17 cellular contexts compared by ENCODE assay signal in genomic region chr1:22262583-22262982, GRCh38.
DNase-seq lines count a peak whose midpoint lies in the region; ATAC-seq, FAIRE-seq and TF ChIP-seq lines count a peak whose summit lies in the region.
"Had no signal": no experiment of that assay in that cellular context is flagged by ENCODE, and none has a peak within 500 bp of the region (broad histone marks: within the 10 kb centered on the region; RNA-seq: fewer than 3 reads in every experiment).

No MANE protein-coding gene starts in this region.

- peak; percentile 27 for DNase-seq in activated naive CD4-positive, alpha-beta T cell treated with anti-CD3 and anti-CD28 coated beads, Interleukin-2, amount 10 ng/mL, durations not matched to agents 7 days and 5 days
- no peak for DNase-seq in activated naive CD4-positive, alpha-beta T cell (lab: John Stamatoyannopoulos, UW)
- peak; percentile 82 for DNase-seq in NCI-H510A treated with DMSO at 0.1 percent for 48 hours (lab: John Stamatoyannopoulos, UW)
- DNase-seq in K562 (ENCODE audit: extremely low read depth in 1 of 4, low spot score in 3 of 4), result peak in 2 of 4 experiments; percentile 54 to 66
- DNase-seq in stomach, result peak; percentile 82
- DNase-seq in NCI-H128 (lab: John Stamatoyannopoulos, UW; ENCODE audit: unreplicated experiment), result no peak
- no peak for DNase-seq in sciatic nerve (ENCODE audit: low spot score)
- DNase-seq in esophagus squamous epithelium (lab: John Stamatoyannopoulos, UW), result no peak
- DNase-seq: activated CD4-positive, CD25-positive, alpha-beta regulatory T cell treated with anti-CD3 and anti-CD28 coated beads, Interleukin-2, amount 50 U/mL, for 72 hours; activated naive CD8-positive, alpha-beta T cell treated with anti-CD3 and anti-CD28 coated beads for 36 hours; activated T-cell treated with anti-CD3 and anti-CD28 coated beads for 4 hours; foreskin keratinocyte; NCI-H187 treated with DMSO at 0.1 percent for 48 hours; tibial artery had no signal

- 3% methylated on average over 8 of the region's 8 CpGs for WGBS in K562 (ENCODE audit: insufficient coverage, low coverage, missing lambda C conversion rate)
- WGBS in stomach, 5 donors, result 14 to 48% (median 24%) methylated on average over 4 to 8 of the region's 8 CpGs
- no CpG with 5 or more reads among the region's 8 CpGs for WGBS in esophagus squamous epithelium, 2 donors

- H3K36me3 ChIP-seq in K562 (ENCODE audit: control insufficient read depth, insufficient read depth, low read length) (no peaks in the 10 kb centered on the region), stomach (no peaks in the 10 kb centered on the region), esophagus squamous epithelium (no peaks in the 10 kb centered on the region)
- H3K36me3 ChIP-seq: cardiac muscle cell, prostate gland, tibial artery had no signal

- H3K27ac ChIP-seq in K562 (ENCODE audit: extremely low read depth, low read depth, low read length), result no peak overlapping the region
- H3K27ac ChIP-seq in stomach, result no peak overlapping the region
- H3K27ac ChIP-seq in esophagus squamous epithelium, result no peak overlapping the region
- H3K27ac ChIP-seq: cardiac muscle cell, foreskin keratinocyte, prostate gland, tibial artery had no signal

- CTCF ChIA-PET in activated naive CD4-positive, alpha-beta T cell treated with anti-CD3 and anti-CD28 coated beads, Interleukin-2, amount 10 ng/mL, durations not matched to agents 7 days and 5 days (lab: Charles Lee), result interaction anchor here (1.7 kb wide), 1 partner anchor 13 kb away, joined by 5 read pairs; no protein-coding TSS in a partner anchor
- CTCF ChIA-PET in K562 (lab: Yijun Ruan, JAX; ENCODE audit: low intra/inter-chr PET ratio), result no interaction called here

- no peak overlapping the region for H3K4me3 Mint-ChIP-seq in activated naive CD4-positive, alpha-beta T cell treated with anti-CD3 and anti-CD28 coated beads, Interleukin-2, amount 10 ng/mL, durations not matched to agents 7 days and 5 days
- H3K4me3 Mint-ChIP-seq: activated naive CD8-positive, alpha-beta T cell treated with anti-CD3 and anti-CD28 coated beads for 36 hours had no signal

- POLR2A ChIA-PET in K562 (lab: Yijun Ruan, JAX), result interaction anchor here (0.6 kb wide), 2 partner anchors 8 to 52 kb away, joined by 3 to 5 read pairs; no protein-coding TSS in a partner anchor

- BruUV-seq in K562 (replicated peaks; lab: Mats Ljungman, UMichigan), result no TSS peak

- H3K27ac Mint-ChIP-seq in activated naive CD4-positive, alpha-beta T cell treated with anti-CD3 and anti-CD28 coated beads, Interleukin-2, amount 10 ng/mL, durations not matched to agents 7 days and 5 days, result no peak overlapping the region
- H3K27ac Mint-ChIP-seq: activated naive CD8-positive, alpha-beta T cell treated with anti-CD3 and anti-CD28 coated beads for 36 hours had no signal

- no peak overlapping the region for H2AFZ ChIP-seq in K562 (ENCODE audit: low read depth, low read length)

- H3K79me2 ChIP-seq in K562 (ENCODE audit: control insufficient read depth, insufficient read depth, low read length), result no peaks in the 10 kb centered on the region

- peaks cover 34% of the 10 kb centered on the region for H3K27me3 Mint-ChIP-seq in activated naive CD4-positive, alpha-beta T cell treated with anti-CD3 and anti-CD28 coated beads, Interleukin-2, amount 10 ng/mL, durations not matched to agents 7 days and 5 days

- ATAC-seq in K562 (no peak), sciatic nerve (no peak)
- ATAC-seq: foreskin keratinocyte had no signal

- H3K9me1 ChIP-seq in K562 (ENCODE audit: control insufficient read depth, insufficient read depth, low read length), result no peaks in the 10 kb centered on the region

- FAIRE-seq in K562 (lab: Jason Lieb, UNC), result no peak
- FAIRE-seq: keratinocyte had no signal

- H3K36me3 Mint-ChIP-seq in activated naive CD4-positive, alpha-beta T cell treated with anti-CD3 and anti-CD28 coated beads, Interleukin-2, amount 10 ng/mL, durations not matched to agents 7 days and 5 days, result no peaks in the 10 kb centered on the region
- H3K36me3 Mint-ChIP-seq: activated naive CD8-positive, alpha-beta T cell treated with anti-CD3 and anti-CD28 coated beads for 36 hours had no signal

- no peaks in the 10 kb centered on the region for H3K4me1 Mint-ChIP-seq in activated naive CD4-positive, alpha-beta T cell treated with anti-CD3 and anti-CD28 coated beads, Interleukin-2, amount 10 ng/mL, durations not matched to agents 7 days and 5 days
- H3K4me1 Mint-ChIP-seq: activated naive CD8-positive, alpha-beta T cell treated with anti-CD3 and anti-CD28 coated beads for 36 hours had no signal

- no peaks in the 10 kb centered on the region for H3K9me3 Mint-ChIP-seq in activated naive CD4-positive, alpha-beta T cell treated with anti-CD3 and anti-CD28 coated beads, Interleukin-2, amount 10 ng/mL, durations not matched to agents 7 days and 5 days
- H3K9me3 Mint-ChIP-seq: activated naive CD8-positive, alpha-beta T cell treated with anti-CD3 and anti-CD28 coated beads for 36 hours had no signal

- in situ Hi-C loops in K562 (cut with MboI), result no loop called here

- no peak overlapping the region for H3K4me3 ChIP-seq in K562
- H3K4me3 ChIP-seq in stomach, result no peak overlapping the region
- H3K4me3 ChIP-seq in esophagus squamous epithelium, result no peak overlapping the region
- H3K4me3 ChIP-seq: cardiac muscle cell, prostate gland, tibial artery had no signal

- H3K4me1 ChIP-seq in K562 (replicated peaks in 1 of 2; ENCODE audit: control insufficient read depth in 2 of 2, insufficient read depth in 2 of 2, low read length in 2 of 2) (peaks cover 0 to 15% of the 10 kb centered on the region in 2 experiments; a peak in 1 of 5 replicates), stomach (peaks cover 13 to 56% (median 53%) of the 10 kb centered on the region in 4 donors), esophagus squamous epithelium (peaks cover 0 to 11% (median 0%) of the 10 kb centered on the region in 3 donors)
- H3K4me1 ChIP-seq: foreskin keratinocyte, tibial artery had no signal

- TF ChIP-seq RAD21 in K562 (CRISPR knock-in tag; conservative IDR thresholded peaks at IDR 0.05 in 1 of 2, IDR thresholded peaks at IDR 0.05 in 1 of 2), result no peak

- H3K27me3 ChIP-seq in K562 (ENCODE audit: control insufficient read depth in 2 of 2, insufficient read depth in 2 of 2, low read length in 2 of 2) (peaks cover 49 to 93% of the 10 kb centered on the region in 2 experiments), stomach (peaks cover 0 to 21% (median 0%) of the 10 kb centered on the region in 3 donors), esophagus squamous epithelium (peaks cover 0 to 27% (median 0%) of the 10 kb centered on the region in 4 donors)
- H3K27me3 ChIP-seq: cardiac muscle cell had no signal

- no peak for TF ChIP-seq CTCF in K562 (IDR thresholded peaks at IDR 0.05 in 2 of 3, conservative IDR thresholded peaks at IDR 0.05 in 1 of 3; ENCODE audit: insufficient read depth in 2 of 3, low read depth in 1 of 3, low read length in 3 of 3)
- no peak for TF ChIP-seq CTCF in stomach (IDR thresholded peaks at IDR 0.05)
- TF ChIP-seq CTCF in esophagus squamous epithelium (IDR thresholded peaks at IDR 0.05), result no peak

- peaks cover 10% of the 10 kb centered on the region; the same call in 1 of the 2 replicates for H4K20me1 ChIP-seq in K562 (replicated peaks; ENCODE audit: control insufficient read depth, insufficient read depth, low read length)

- H3K4me2 ChIP-seq in K562 (ENCODE audit: insufficient read depth, low read length), result no peak overlapping the region

- intact Hi-C loops in K562 (cut with micrococcal nuclease) (no loop called here), stomach (cut with DNase I; ENCODE audit: low total_unique reads) (no loop called here), sciatic nerve (cut with DNase I) (no loop called here), esophagus squamous epithelium (cut with DNase I) (no loop called here)

- TF ChIP-seq EP300 in K562 (IDR thresholded peaks at IDR 0.05; ENCODE audit: low read length), result no peak
- no peak for TF ChIP-seq EP300 in stomach (IDR thresholded peaks at IDR 0.05)

- H3K9ac ChIP-seq in K562 (ENCODE audit: insufficient read depth in 1 of 2, low read depth in 2 of 2, low read length in 2 of 2), result no peak overlapping the region

- H3K9me3 ChIP-seq in K562 (replicated peaks; ENCODE audit: control insufficient read depth, insufficient read depth, low read depth, low read length) (no peaks in the 10 kb centered on the region), stomach (no peaks in the 10 kb centered on the region), esophagus squamous epithelium (no peaks in the 10 kb centered on the region)
- H3K9me3 ChIP-seq: prostate gland, tibial artery had no signal

- TF ChIP-seq POLR2A in K562 (conservative IDR thresholded peaks at IDR 0.05), result no peak
- TF ChIP-seq POLR2A in stomach (IDR thresholded peaks at IDR 0.05), result no peak
- TF ChIP-seq POLR2A in esophagus squamous epithelium (IDR thresholded peaks at IDR 0.05), result no peak

TF ChIP-seq in K562, 482 proteins besides CTCF, POLR2A, EP300 and RAD21:
- TF ChIP-seq FOXM1 (IDR thresholded peaks at IDR 0.05; ENCODE audit: low read depth), result no peak
- TF ChIP-seq FOXM1 (CRISPR knock-in tag; IDR thresholded peaks at IDR 0.05; ENCODE audit: low read depth), result no peak
- TF ChIP-seq MLLT1 (IDR thresholded peaks at IDR 0.05), result no peak
- TF ChIP-seq RFX1 (IDR thresholded peaks at IDR 0.05), result peak; percentile 81

Comparison
In these comparisons a context has a peak if more than half of its experiments do, and no peak if none do; other contexts are left out.
1. DNase-seq: peak in activated naive CD4-positive, alpha-beta T cell treated with anti-CD3 and anti-CD28 coated beads, Interleukin-2, amount 10 ng/mL, durations not matched to agents 7 days and 5 days (single experiment), NCI-H510A treated with DMSO at 0.1 percent for 48 hours (single experiment) and stomach (single experiment); none in activated naive CD4-positive, alpha-beta T cell (0 of 4), NCI-H128 (single experiment), sciatic nerve (single experiment) and esophagus squamous epithelium (single experiment).